1 cellular context compared by ENCODE assay signal in genomic region chr1:248828845-248829244, GRCh38.
TF ChIP-seq lines count a peak whose summit lies in the region.

No MANE protein-coding gene starts in this region.

TF ChIP-seq in K562, 482 proteins besides CTCF, POLR2A, EP300 and RAD21 (continued from another document and continues in another):
- TF ChIP-seq BCLAF1 (IDR thresholded peaks at IDR 0.05; ENCODE audit: borderline replicate concordance in 1 of 2, control insufficient read depth in 1 of 2, low read depth in 2 of 2, low read length in 1 of 2) (no peak), NFYB (IDR thresholded peaks at IDR 0.05; ENCODE audit: extremely low read depth, insufficient read length) (no peak), CLOCK (CRISPR knock-in tag; IDR thresholded peaks at IDR 0.05; ENCODE audit: borderline replicate concordance) (no peak), ZNF134 (CRISPR knock-in tag; conservative IDR thresholded peaks at IDR 0.05) (no peak), MCM2 (IDR thresholded peaks at IDR 0.05; ENCODE audit: low read depth) (no peak), ZNF174 (CRISPR knock-in tag; IDR thresholded peaks at IDR 0.05) (no peak), MEIS2 (IDR thresholded peaks at IDR 0.05; ENCODE audit: partially characterized antibody) (peak; percentile 86), MIER1 (IDR thresholded peaks at IDR 0.05; ENCODE audit: low read depth) (no peak), ELF1 (tag; IDR thresholded peaks at IDR 0.05) (no peak), E2F3 (CRISPR knock-in tag; IDR thresholded peaks at IDR 0.05) (no peak), ZBTB11 (CRISPR knock-in tag; IDR thresholded peaks at IDR 0.05) (peak in 1 of 3 experiments; percentile 46; a peak in 1 of 6 replicates), PBX2 (CRISPR knock-in tag; IDR thresholded peaks at IDR 0.05; ENCODE audit: low read depth) (no peak), PBX2 (tag; conservative IDR thresholded peaks at IDR 0.05; ENCODE audit: low read depth) (peak; percentile 87), ZNF75A (CRISPR knock-in tag; IDR thresholded peaks at IDR 0.05) (no peak), RNF2 (IDR thresholded peaks at IDR 0.05) (peak; percentile 83), NCOR1 (IDR thresholded peaks at IDR 0.05) (peak; percentile 81), RFX1 (IDR thresholded peaks at IDR 0.05) (no peak), ZNF436 (CRISPR knock-in tag; IDR thresholded peaks at IDR 0.05) (no peak), ILK (tag; IDR thresholded peaks at IDR 0.05; ENCODE audit: borderline replicate concordance, low read depth) (no peak), PHB2 (IDR thresholded peaks at IDR 0.05; ENCODE audit: low read depth) (no peak), GABPB2 (CRISPR knock-in tag; conservative IDR thresholded peaks at IDR 0.05) (no peak), NFIX (CRISPR knock-in tag; IDR thresholded peaks at IDR 0.05; ENCODE audit: low read depth) (no peak), ZNF41 (CRISPR knock-in tag; conservative IDR thresholded peaks at IDR 0.05) (no peak), KDM5B (IDR thresholded peaks at IDR 0.05; ENCODE audit: insufficient replicate concordance, low read depth, low read length) (no peak), E2F8 (IDR thresholded peaks at IDR 0.05; ENCODE audit: low read depth, partially characterized antibody) (peak; percentile 64), ZNF146 (CRISPR knock-in tag; IDR thresholded peaks at IDR 0.05; ENCODE audit: unreplicated experiment) (no peak), CREM (IDR thresholded peaks at IDR 0.05; ENCODE audit: low read depth) (peak; percentile 64), ATF4 (CRISPR knock-in tag; IDR thresholded peaks at IDR 0.05) (no peak), ZKSCAN8 (CRISPR knock-in tag; IDR thresholded peaks at IDR 0.05) (no peak), TAF15 (IDR thresholded peaks at IDR 0.05; ENCODE audit: low read depth, low read length) (no peak), IRF9 (tag; IDR thresholded peaks at IDR 0.05) (peak; percentile 87), ZNF707 (CRISPR knock-in tag; conservative IDR thresholded peaks at IDR 0.05) (no peak), ILF3 (IDR thresholded peaks at IDR 0.05; ENCODE audit: borderline replicate concordance) (no peak), POU5F1 (IDR thresholded peaks at IDR 0.05; ENCODE audit: borderline replicate concordance, low read depth, low read length, partially characterized antibody) (no peak), CHAMP1 (IDR thresholded peaks at IDR 0.05) (no peak; the same call in 1 of the 2 replicates), AFF4 (CRISPR knock-in tag; IDR thresholded peaks at IDR 0.05) (no peak), BMI1 (IDR thresholded peaks at IDR 0.05; ENCODE audit: low read length) (no peak)
